In the genomic region with DNA sequence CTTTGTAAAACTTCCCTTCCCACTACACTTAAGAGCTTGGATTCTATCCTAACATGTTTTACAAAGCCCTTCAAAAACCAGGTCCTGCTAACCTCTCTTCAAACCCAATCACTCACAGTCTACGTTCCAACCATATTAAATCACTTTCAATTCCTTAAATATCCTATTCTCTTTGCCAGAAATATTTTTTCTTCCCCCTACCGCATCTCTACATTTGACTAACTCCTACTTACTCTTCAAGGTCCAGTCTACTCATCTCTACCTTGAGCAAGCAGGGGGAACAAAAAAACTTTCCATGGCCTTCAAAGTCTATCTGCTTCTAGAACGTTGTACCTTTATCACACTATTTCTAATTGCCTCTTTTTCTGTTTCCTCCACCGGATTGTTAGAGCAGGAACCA, we compare ENCODE assay signal across 16 cellular contexts.
DNase-seq lines count a peak whose midpoint lies in the region; ATAC-seq and TF ChIP-seq lines count a peak whose summit lies in the region.
"Had no signal": no experiment of that assay in that cellular context is flagged by ENCODE, and none has a peak within 500 bp of the region (broad histone marks: within the 10 kb centered on the region; RNA-seq: fewer than 3 reads in every experiment).

No MANE protein-coding gene starts in this region.

- peaks cover 40% of the 10 kb centered on the region for H3K4me1 ChIP-seq in OCI-LY3 (ENCODE audit: low read length)

- H3K27ac Mint-ChIP-seq in stimulated activated naive B cell treated with anti-CD40 and anti-IgM and Interleukin-4, amounts not matched to agents 10 μg/mL and 1 μg/mL and 100 μg/mL, for 72 hours: no peak overlapping the region
- H3K27ac Mint-ChIP-seq: HFFc6, IgD-negative memory B cell had no signal

- ATAC-seq in HG02870 (IDR thresholded peaks at IDR 0.05; ENCODE audit: unreplicated experiment): peak; percentile 40
- peak; percentile 25 to 57 for ATAC-seq in stimulated activated naive B cell treated with anti-CD40 and anti-IgM and Interleukin-4, amounts not matched to agents 10 μg/mL and 1 μg/mL and 100 μg/mL, for 72 hours (replicated peaks)

- no peak overlapping the region for H2AFZ ChIP-seq in OCI-LY3 (ENCODE audit: low read depth, low read length)

- no peaks in the 10 kb centered on the region for H3K27me3 ChIP-seq in OCI-LY3 (ENCODE audit: low read depth, low read length)
- H3K27me3 ChIP-seq: BLaER1 treated with 17β-estradiol and CSF1 and Interleukin-3, amounts not matched to agents 10 nM and 100 nM had no signal

- H3K36me3 Mint-ChIP-seq in stimulated activated naive B cell treated with anti-CD40 and anti-IgM and Interleukin-4, amounts not matched to agents 10 μg/mL and 1 μg/mL and 100 μg/mL, for 72 hours: peaks cover 6 to 23% of the 10 kb centered on the region in 2 donors
- H3K36me3 Mint-ChIP-seq: IgD-negative memory B cell had no signal

- peaks cover 0 to 4% of the 10 kb centered on the region in 2 donors for H3K9me3 Mint-ChIP-seq in stimulated activated naive B cell treated with anti-CD40 and anti-IgM and Interleukin-4, amounts not matched to agents 10 μg/mL and 1 μg/mL and 100 μg/mL, for 72 hours
- H3K9me3 Mint-ChIP-seq: CD4-positive, CD25-positive, alpha-beta regulatory T cell; HFFc6; IgD-negative memory B cell had no signal

- no peak overlapping the region; the same call in 1 of the 2 replicates for H3K27ac ChIP-seq in OCI-LY3 (ENCODE audit: low read length)
- H3K27ac ChIP-seq: BLaER1 treated with 17β-estradiol and CSF1 and Interleukin-3, amounts not matched to agents 10 nM and 100 nM had no signal

- H3K27me3 Mint-ChIP-seq in stimulated activated naive B cell treated with anti-CD40 and anti-IgM and Interleukin-4, amounts not matched to agents 10 μg/mL and 1 μg/mL and 100 μg/mL, for 72 hours: no peaks in the 10 kb centered on the region
- H3K27me3 Mint-ChIP-seq: CD4-positive, CD25-positive, alpha-beta regulatory T cell; IgD-negative memory B cell had no signal

- no peak overlapping the region for H3K9ac ChIP-seq in OCI-LY3 (ENCODE audit: low read length)
- H3K9ac ChIP-seq: BLaER1 treated with 17β-estradiol and CSF1 and Interleukin-3, amounts not matched to agents 10 nM and 100 nM had no signal

- DNase-seq in GM12865 (ENCODE audit: low read depth) (peak; percentile 11), EL (no peak), NCI-H187 (lab: John Stamatoyannopoulos, UW) (no peak)
- DNase-seq in stimulated activated naive B cell treated with anti-CD40 and anti-IgM and Interleukin-4, amounts not matched to agents 10 μg/mL and 1 μg/mL and 100 μg/mL, for 72 hours: no peak
- DNase-seq in activated CD4-positive, alpha-beta T cell treated with anti-CD3 and anti-CD28 coated beads for 1 hour: no peak
- DNase-seq: 8988T; AML-193; CD4-positive, CD25-positive, alpha-beta regulatory T cell; DMS53; HCEC 1CT; HFFc6; KG1 had no signal

- no peaks in the 10 kb centered on the region for H3K9me3 ChIP-seq in OCI-LY3 (ENCODE audit: insufficient read depth, low read length)

- H4K20me1 ChIP-seq in OCI-LY3 (ENCODE audit: insufficient read depth, low read length): peaks cover 38% of the 10 kb centered on the region

- H3K4me2 ChIP-seq in OCI-LY3 (ENCODE audit: low read length): peak overlapping the region; percentile 61
- H3K4me2 ChIP-seq: BLaER1 treated with 17β-estradiol and CSF1 and Interleukin-3, amounts not matched to agents 10 nM and 100 nM had no signal

- H3K4me1 Mint-ChIP-seq in stimulated activated naive B cell treated with anti-CD40 and anti-IgM and Interleukin-4, amounts not matched to agents 10 μg/mL and 1 μg/mL and 100 μg/mL, for 72 hours: peaks cover 14 to 15% of the 10 kb centered on the region in 2 donors

- no peak for TF ChIP-seq CTCF in GM12865 (IDR thresholded peaks at IDR 0.05; ENCODE audit: insufficient read depth, low read depth, low read length, missing control alignments)
- TF ChIP-seq CTCF in OCI-LY3 (IDR thresholded peaks at IDR 0.05; ENCODE audit: low read depth, low read length): no peak

- peaks cover 74% of the 10 kb centered on the region for H3K79me2 ChIP-seq in OCI-LY3 (ENCODE audit: low read length)

- no peak overlapping the region for H3K4me3 Mint-ChIP-seq in stimulated activated naive B cell treated with anti-CD40 and anti-IgM and Interleukin-4, amounts not matched to agents 10 μg/mL and 1 μg/mL and 100 μg/mL, for 72 hours
- H3K4me3 Mint-ChIP-seq: CD4-positive, CD25-positive, alpha-beta regulatory T cell; HFFc6; IgD-negative memory B cell had no signal

- peaks cover 27% of the 10 kb centered on the region for H3K36me3 ChIP-seq in OCI-LY3 (replicated peaks; ENCODE audit: low read depth, low read length)

- H3K4me3 ChIP-seq in GM12865 (ENCODE audit: low read depth, low read length) (no peak overlapping the region), OCI-LY3 (ENCODE audit: low read length) (peak overlapping the region; percentile 31; the same call in 1 of the 2 replicates)
- H3K4me3 ChIP-seq: BLaER1 treated with 17β-estradiol and CSF1 and Interleukin-3, amounts not matched to agents 10 nM and 100 nM had no signal
